In the genomic region with DNA sequence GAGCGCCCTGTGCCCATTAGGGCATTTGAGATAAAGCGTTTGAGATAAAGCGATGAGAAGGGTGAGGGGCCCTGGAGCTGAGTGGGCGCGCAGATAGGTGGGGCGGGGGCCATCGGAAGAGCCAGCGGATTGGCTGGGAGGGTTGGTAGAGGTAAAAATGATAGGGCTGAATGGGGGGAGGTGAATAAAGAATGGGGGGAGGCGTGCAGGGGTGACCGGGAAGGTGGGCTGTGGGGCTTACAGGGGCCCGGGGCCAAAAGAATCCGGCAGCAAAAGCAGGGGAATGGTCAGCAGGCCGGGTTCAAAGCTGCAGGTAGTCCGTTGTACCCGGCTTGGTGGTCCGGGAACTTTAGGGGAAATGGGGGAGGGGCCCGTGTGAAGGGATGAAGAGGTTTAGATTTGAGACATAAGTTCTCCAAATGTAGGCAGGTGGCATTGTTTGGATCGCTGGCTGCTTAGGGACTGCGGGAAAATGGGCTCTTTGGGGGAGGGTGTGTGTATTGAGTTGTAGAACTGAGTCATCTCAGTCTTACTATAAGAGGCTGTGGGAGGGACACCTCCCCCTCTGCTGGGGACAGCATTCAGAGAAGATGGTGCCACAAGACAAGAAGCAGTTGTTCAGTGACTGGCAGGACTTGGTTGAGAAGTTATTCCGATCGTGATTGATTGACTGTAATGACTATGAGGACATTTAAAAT, we compare ENCODE assay signal across 8 cellular contexts. TPM values are rescaled to one million over a fixed set of nuclear protein-coding genes. Genes with fewer than 3 reads are reported as not detected.
DNase-seq lines count a peak whose midpoint lies in the region; ATAC-seq and TF ChIP-seq lines count a peak whose summit lies in the region.

No MANE protein-coding gene starts in this region.

- H3K9me3 ChIP-seq in PC-3 (ENCODE audit: low read length) = no peaks in the 10 kb centered on the region

- peak overlapping the region; percentile 69 for H3K27ac ChIP-seq in PC-3 (ENCODE audit: low read length)
- H3K27ac ChIP-seq in urinary bladder (ENCODE audit: low read depth) = no peak overlapping the region

- peak overlapping the region; percentile 98 for H3K4me3 ChIP-seq in PC-3 (ENCODE audit: low read length)
- H3K4me3 ChIP-seq in foreskin fibroblast (ENCODE audit: low read depth in 1 of 2, low read length in 2 of 2) = peak overlapping the region; percentile 85 to 94
- H3K4me3 ChIP-seq in urinary bladder (ENCODE audit: low read depth, low read length) = peak overlapping the region; percentile 69

- CTCF ChIA-PET in PC-3 (lab: Charles Lee) = no interaction called here

- WGBS in urinary bladder = 3% methylated on average over 21 of the region's 21 CpGs

- peak; percentile 5 to 16 for DNase-seq in NCI-H2081 (lab: John Stamatoyannopoulos, UW)
- no peak for DNase-seq in NCI-H2081 treated with DMSO at 0.1 percent for 48 hours (lab: John Stamatoyannopoulos, UW)
- DNase-seq in PC-3 = peak; percentile 80
- peak; percentile 41 for DNase-seq in activated T-helper 1 cell treated with Interleukin-2 at 50 U/mL for 16 hours (ENCODE audit: low read depth)
- peak; percentile 57 to 73 for DNase-seq in foreskin fibroblast
- peak in 7 of 10 donors; percentile 12 to 88 (median 31) for DNase-seq in posterior cingulate gyrus

- TF ChIP-seq CTCF in PC-3 (conservative IDR thresholded peaks at IDR 0.05; ENCODE audit: low read depth, low read length) = no peak
- TF ChIP-seq CTCF in foreskin fibroblast (IDR thresholded peaks at IDR 0.05; ENCODE audit: low read depth, low read length) = no peak

- intact Hi-C loops in PC-3 (cut with micrococcal nuclease) (loop anchor here (2.0 to 10.0 kb wide), 5 partner anchors 15 to 393 kb away; partner anchors contain the start of genes COX5A and UBL7), posterior cingulate gyrus (cut with DNase I) (loop anchor here (1.0 to 5.0 kb wide), 3 partner anchors 56 to 81 kb away; partner anchors contain the start of genes CLK3 and UBL7)

- no peaks in the 10 kb centered on the region for H3F3A ChIP-seq in PC-3 (ENCODE audit: low read length, unreplicated experiment)

- H3K4me1 ChIP-seq in PC-3 (ENCODE audit: insufficient read depth, low read length) (peaks cover 44% of the 10 kb centered on the region), urinary bladder (ENCODE audit: insufficient read depth) (no peaks in the 10 kb centered on the region)

- H4K20me1 ChIP-seq in PC-3 (ENCODE audit: low read length) = peaks cover 33% of the 10 kb centered on the region

- H2AFZ ChIP-seq in PC-3 (ENCODE audit: low read length) = peak overlapping the region; percentile 71

- H3K79me2 ChIP-seq in PC-3 (ENCODE audit: low read length) = peaks cover 66% of the 10 kb centered on the region

- BruUV-seq in PC-3 (replicated peaks; lab: Mats Ljungman, UMichigan) = no TSS peak

- POLR2A ChIA-PET in PC-3 (lab: Charles Lee; ENCODE audit: unreplicated experiment) = interaction anchor here (0.6 kb wide), 2 partner anchors 18 to 35 kb away, joined by 3 to 9 read pairs; no protein-coding TSS in a partner anchor

- no peaks in the 10 kb centered on the region for H3K27me3 ChIP-seq in PC-3 (ENCODE audit: low read length)

- peaks cover 8% of the 10 kb centered on the region; the same call in 1 of the 2 replicates for H3K36me3 ChIP-seq in PC-3 (ENCODE audit: low read depth, low read length)
- H3K36me3 ChIP-seq in urinary bladder (ENCODE audit: insufficient read depth) = no peaks in the 10 kb centered on the region

- peak overlapping the region; percentile 93 for H3K4me2 ChIP-seq in PC-3 (ENCODE audit: low read length)

- ATAC-seq in HG02981 (IDR thresholded peaks at IDR 0.05; ENCODE audit: unreplicated experiment) (peak; percentile 45), PC-3 (peak; percentile 51)

- H3K9ac ChIP-seq in PC-3 (ENCODE audit: low read length) = peak overlapping the region; percentile 92

- no peaks in the 10 kb centered on the region for H3K9me2 ChIP-seq in PC-3 (replicated peaks; ENCODE audit: low read length)

RNA-seq across cellular contexts. Expression of gene ARID3B, which starts 0.6 kb away (rescaled TPM):
- 17.4 and 19.0 TPM in 2 replicates for total RNA-seq in PC-3 (2014; rRNA removed)
- total RNA-seq in urinary bladder = 4.3 TPM
- 3.0 TPM for polyA plus RNA-seq in urinary bladder
